Comparison of ENCODE assay signal across 1 cellular context in the genomic region with DNA sequence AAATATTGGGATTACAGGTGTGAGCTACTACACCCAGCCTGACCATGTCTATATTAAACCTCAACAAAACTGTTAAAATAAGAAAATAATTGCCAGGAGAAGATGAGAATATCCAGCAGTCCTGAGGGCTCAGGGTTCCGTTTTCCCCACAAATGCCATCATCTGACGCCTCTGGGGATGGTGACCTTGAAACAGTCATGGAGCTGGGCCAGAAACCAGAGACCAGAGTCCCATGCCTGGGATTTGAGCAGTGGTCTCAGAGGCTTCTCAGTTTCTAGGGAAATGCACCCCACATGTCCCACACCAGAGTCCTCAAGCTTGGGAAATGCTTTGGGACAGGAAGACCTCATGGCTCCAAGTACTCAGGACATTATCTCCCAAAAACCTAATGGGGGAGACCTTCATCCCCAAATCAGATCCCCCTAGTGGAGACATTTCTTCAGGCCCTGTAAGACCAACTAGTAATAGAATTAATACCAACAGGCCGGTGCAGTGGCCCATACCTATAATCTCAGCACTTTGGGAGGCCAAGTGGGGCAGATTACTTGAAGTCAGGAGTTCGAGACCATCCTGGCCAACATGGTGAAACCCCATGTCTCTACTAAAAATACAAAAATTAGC.
TF ChIP-seq lines count a peak whose summit lies in the region.

No MANE protein-coding gene starts in this region.

TF ChIP-seq in IMR-90, 13 proteins besides CTCF, POLR2A, EP300 and RAD21:
- TF ChIP-seq FOS (IDR thresholded peaks at IDR 0.05; ENCODE audit: low read depth, low read length) (no peak), BHLHE40 (IDR thresholded peaks at IDR 0.05; ENCODE audit: low read depth, low read length) (no peak), CEBPB (IDR thresholded peaks at IDR 0.05; ENCODE audit: low read depth, low read length) (no peak), SMC3 (IDR thresholded peaks at IDR 0.05; ENCODE audit: low read depth, low read length) (no peak), RFX5 (IDR thresholded peaks at IDR 0.05; ENCODE audit: low read depth, low read length) (no peak), CHD1 (IDR thresholded peaks at IDR 0.05; ENCODE audit: low read depth, low read length) (no peak), MAZ (IDR thresholded peaks at IDR 0.05; ENCODE audit: borderline replicate concordance, low read depth, low read length) (no peak), NFE2L2 (IDR thresholded peaks at IDR 0.05; ENCODE audit: low read depth, low read length) (no peak), RCOR1 (IDR thresholded peaks at IDR 0.05; ENCODE audit: insufficient replicate concordance, low read length) (no peak), MXI1 (IDR thresholded peaks at IDR 0.05; ENCODE audit: borderline replicate concordance, low read depth, low read length) (no peak)
- TF ChIP-seq, protein P1, sequence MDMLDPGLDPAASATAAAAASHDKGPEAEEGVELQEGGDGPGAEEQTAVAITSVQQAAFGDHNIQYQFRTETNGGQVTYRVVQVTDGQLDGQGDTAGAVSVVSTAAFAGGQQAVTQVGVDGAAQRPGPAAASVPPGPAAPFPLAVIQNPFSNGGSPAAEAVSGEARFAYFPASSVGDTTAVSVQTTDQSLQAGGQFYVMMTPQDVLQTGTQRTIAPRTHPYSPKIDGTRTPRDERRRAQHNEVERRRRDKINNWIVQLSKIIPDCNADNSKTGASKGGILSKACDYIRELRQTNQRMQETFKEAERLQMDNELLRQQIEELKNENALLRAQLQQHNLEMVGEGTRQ (IDR thresholded peaks at IDR 0.05; ENCODE audit: low read depth, low read length): no peak
TF ChIP-seq in IMR-90: peak in this region for 0.
